Comparison of ENCODE assay signal across 20 cellular contexts in genomic region chr21:44955141-44955802, GRCh38. TPM values are rescaled to one million over a fixed set of nuclear protein-coding genes. Genes with fewer than 3 reads are reported as not detected.
DNase-seq lines count a peak whose midpoint lies in the region; ATAC-seq and TF ChIP-seq lines count a peak whose summit lies in the region.
"Had no signal": no experiment of that assay in that cellular context is flagged by ENCODE, and none has a peak within 500 bp of the region (broad histone marks: within the 10 kb centered on the region; RNA-seq: fewer than 3 reads in every experiment).

No MANE protein-coding gene starts in this region.

- H3T11ph ChIP-seq in H9 (ENCODE audit: low read length), result no peak overlapping the region

- H3K9ac ChIP-seq in H9 (ENCODE audit: extremely low read depth, insufficient read length, low read length), result no peak overlapping the region

- no peak overlapping the region for H3K27ac ChIP-seq in H9 (ENCODE audit: insufficient read length, low read depth, low read length)
- H3K27ac ChIP-seq: hepatocyte, neutrophil had no signal

- no peak overlapping the region for H2BK120ac ChIP-seq in H9 (ENCODE audit: low read depth, low read length, poor library complexity, severe bottlenecking)

- intact Hi-C loops in left ventricle myocardium superior (cut with micrococcal nuclease), result no loop called here

- no CpG with 5 or more reads among the region's 21 CpGs for WGBS in H9 (ENCODE audit: extremely low coverage, insufficient read length, low lambda C conversion rate)

- ATAC-seq in left ventricle myocardium superior (no peak), GM18502 (IDR thresholded peaks at IDR 0.05; ENCODE audit: poor library complexity, unreplicated experiment) (no peak)
- ATAC-seq: effector memory CD8-positive, alpha-beta T cell; HCT116; stimulated activated naive CD8-positive, alpha-beta T cell treated with anti-CD3 and anti-CD28 coated beads, Interleukin-15, amount 100 ng/mL, for 72 hours had no signal

- peak overlapping the region; percentile 71 to 96 (median 90); a peak in 5 of 7 replicates for H3K27ac Mint-ChIP-seq in H9
- H3K27ac Mint-ChIP-seq: activated CD4-positive, alpha-beta memory T cell treated with anti-CD3 and anti-CD28 coated beads, Interleukin-2, amount 10 ng/mL, durations not matched to agents 7 days and 5 days; T-helper 1 cell treated with Interleukin-12 subunit alpha and Interleukin-12 subunit beta and Interleukin-4 antibody, amounts not matched to agents 30 μg/mL and 1 μg/mL, for 36 hours had no signal

- no peak overlapping the region for H3K4me3 ChIP-seq in skeletal muscle cell (ENCODE audit: low read depth, low read length)
- H3K4me3 ChIP-seq: hepatocyte had no signal

- no peak overlapping the region for H3K56ac ChIP-seq in H9 (ENCODE audit: insufficient read length, low read depth, low read length)

- H3K79me1 ChIP-seq in H9 (ENCODE audit: insufficient read depth, low read depth, low read length, poor library complexity, severe bottlenecking), result peaks cover 6% of the 10 kb centered on the region

- H2BK12ac ChIP-seq in H9 (ENCODE audit: insufficient read length, low read depth, low read length), result no peak overlapping the region

- no peak overlapping the region for H4K91ac ChIP-seq in H9 (ENCODE audit: insufficient read length, low read depth, low read length)

- no peaks in the 10 kb centered on the region for H3K4me1 ChIP-seq in H9 (ENCODE audit: insufficient read depth, low read length)

- no peak overlapping the region for H2AK5ac ChIP-seq in H9 (ENCODE audit: insufficient read length, low read length)

- no peaks in the 10 kb centered on the region for H4K20me1 ChIP-seq in H9 (ENCODE audit: control insufficient read depth, insufficient read depth, insufficient read length)

- H3K36me3 Mint-ChIP-seq in H9 (ENCODE audit: insufficient read depth in 1 of 3, low read depth in 3 of 3), result peaks cover 11 to 48% (median 42%) of the 10 kb centered on the region in 3 experiments; a peak in 5 of 7 replicates

- H3K9me3 Mint-ChIP-seq in H9, result no peaks in the 10 kb centered on the region
- H3K9me3 Mint-ChIP-seq: activated CD4-positive, alpha-beta memory T cell treated with anti-CD3 and anti-CD28 coated beads, Interleukin-2, amount 10 ng/mL, durations not matched to agents 7 days and 5 days; effector memory CD8-positive, alpha-beta T cell; stimulated activated naive CD8-positive, alpha-beta T cell treated with anti-CD3 and anti-CD28 coated beads, Interleukin-15, amount 100 ng/mL, for 72 hours; T-helper 1 cell treated with Interleukin-12 subunit alpha and Interleukin-12 subunit beta and Interleukin-4 antibody, amounts not matched to agents 30 μg/mL and 1 μg/mL, for 36 hours had no signal

- peaks cover 24% of the 10 kb centered on the region; the same call in 1 of the 2 replicates for H3K79me2 ChIP-seq in H9 (ENCODE audit: insufficient read depth, low read length)

- H3K27me3 Mint-ChIP-seq in H9 (ENCODE audit: low read depth), result no peaks in the 10 kb centered on the region
- H3K27me3 Mint-ChIP-seq: activated CD4-positive, alpha-beta memory T cell treated with anti-CD3 and anti-CD28 coated beads, Interleukin-2, amount 10 ng/mL, durations not matched to agents 7 days and 5 days; effector memory CD8-positive, alpha-beta T cell; stimulated activated naive CD8-positive, alpha-beta T cell treated with anti-CD3 and anti-CD28 coated beads, Interleukin-15, amount 100 ng/mL, for 72 hours had no signal

- no peak overlapping the region for H2BK5ac ChIP-seq in H9 (ENCODE audit: insufficient read length, low read length)

- H2BK15ac ChIP-seq in H9 (ENCODE audit: low read depth, low read length), result no peak overlapping the region

- DNase-seq in H9 (no peak), amniotic epithelial cell (ENCODE audit: low read depth) (peak; percentile 31), left ventricle myocardium superior (peak; percentile 30), skeletal muscle cell (ENCODE audit: low read depth) (peak; percentile 47), cortex of kidney (lab: John Stamatoyannopoulos, UW) (no peak), HK-2 (ENCODE audit: unreplicated experiment) (no peak)
- DNase-seq: activated CD4-positive, alpha-beta memory T cell treated with anti-CD3 and anti-CD28 coated beads, Interleukin-2, amount 10 ng/mL, durations not matched to agents 7 days and 5 days; activated T-cell treated with anti-CD3 and anti-CD28 coated beads, Interleukin-2, amount 50 U/mL, for 48 hours; effector memory CD8-positive, alpha-beta T cell; mesendoderm; NCI-H1048; NCI-H2081; SIG-M5; stimulated activated CD4-positive, alpha-beta T cell treated with anti-CD3 and anti-CD28 coated beads, Interleukin-1b, Interleukin-23, amount 100 ng/mL, for 48 hours; stimulated activated naive CD8-positive, alpha-beta T cell treated with anti-CD3 and anti-CD28 coated beads, Interleukin-15, amount 100 ng/mL, for 72 hours had no signal

- no peak overlapping the region for H3K4me2 ChIP-seq in H9 (ENCODE audit: insufficient read depth, insufficient read length, low read length)
- H3K4me2 ChIP-seq: hepatocyte had no signal

- H3K27me3 ChIP-seq in H9 (ENCODE audit: insufficient read depth, low read length), result no peaks in the 10 kb centered on the region
- H3K27me3 ChIP-seq: hepatocyte, neutrophil had no signal

- H4K5ac ChIP-seq in H9 (ENCODE audit: insufficient read length, low read depth, low read length), result no peak overlapping the region

- no peak overlapping the region for H3K14ac ChIP-seq in H9 (ENCODE audit: insufficient read depth, low read length)

- H3K4me3 Mint-ChIP-seq in H9, result no peak overlapping the region
- H3K4me3 Mint-ChIP-seq: activated CD4-positive, alpha-beta memory T cell treated with anti-CD3 and anti-CD28 coated beads, Interleukin-2, amount 10 ng/mL, durations not matched to agents 7 days and 5 days; effector memory CD8-positive, alpha-beta T cell; stimulated activated naive CD8-positive, alpha-beta T cell treated with anti-CD3 and anti-CD28 coated beads, Interleukin-15, amount 100 ng/mL, for 72 hours; T-helper 1 cell treated with Interleukin-12 subunit alpha and Interleukin-12 subunit beta and Interleukin-4 antibody, amounts not matched to agents 30 μg/mL and 1 μg/mL, for 36 hours had no signal

- no peak overlapping the region for H3K18ac ChIP-seq in H9 (ENCODE audit: insufficient read length, low read depth, low read length)

- H3K9me3 ChIP-seq in H9 (ENCODE audit: control insufficient read depth, low read depth, low read length), result no peaks in the 10 kb centered on the region
- H3K9me3 ChIP-seq: neutrophil had no signal

- H3K4ac ChIP-seq in H9 (ENCODE audit: low read depth, low read length), result no peak overlapping the region

- H4K8ac ChIP-seq in H9 (replicated peaks; ENCODE audit: insufficient read length, low read depth, low read length), result no peak overlapping the region

- no peak overlapping the region for H2BK20ac ChIP-seq in H9 (ENCODE audit: low read depth, low read length, poor library complexity, severe bottlenecking)

- H3K23me2 ChIP-seq in H9 (ENCODE audit: insufficient read length, low read depth, low read length, poor library complexity, severe bottlenecking), result no peaks in the 10 kb centered on the region

- H3K23ac ChIP-seq in H9 (ENCODE audit: insufficient read length, low read depth, low read length), result no peak overlapping the region

- TF ChIP-seq CTCF in H9 (conservative IDR thresholded peaks at IDR 0.05), result no peak

- H3K4me1 Mint-ChIP-seq in H9, result peaks cover 5 to 6% of the 10 kb centered on the region in 2 experiments
- H3K4me1 Mint-ChIP-seq: activated CD4-positive, alpha-beta memory T cell treated with anti-CD3 and anti-CD28 coated beads, Interleukin-2, amount 10 ng/mL, durations not matched to agents 7 days and 5 days had no signal

- no peak overlapping the region for H2AFZ ChIP-seq in H9 (ENCODE audit: low read length)
- H2AFZ ChIP-seq: hepatocyte had no signal

RNA-seq across cellular contexts. Expression of gene SLX9, which starts 15.4 kb away (rescaled TPM):
- total RNA-seq in H9 (2021) (74.3 and 76.4 TPM in 2 replicates), left ventricle myocardium superior (69.9 TPM)

RNA-seq across cellular contexts. Expression of gene ITGB2, which starts 34.6 kb away (rescaled TPM):
- total RNA-seq in H9 (2021) (0.61 and 1.1 TPM in 2 replicates), left ventricle myocardium superior (26.5 TPM)

Comparison
In these comparisons a context has a peak if more than half of its experiments do, and no peak if none do; other contexts are left out.
1. DNase-seq: peak in amniotic epithelial cell (single experiment), left ventricle myocardium superior (single experiment) and skeletal muscle cell (single experiment); none in H9 (single experiment), cortex of kidney (single experiment) and HK-2 (single experiment).
2. RNA of gene ITGB2, which starts 34.6 kb away (total RNA-seq): 26.5 TPM in left ventricle myocardium superior (single experiment); 0.61 to 1.1 TPM in H9; every median in the first group is over 10 times any median in the second.